ENCODE assay signal across 8 cellular contexts in genomic region chr22:26590525-26590858, GRCh38. TPM values are rescaled to one million over a fixed set of nuclear protein-coding genes. Genes with fewer than 3 reads are reported as not detected.
A peak's percentile ranks its signal among the peaks of the same experiment; 100 is the strongest.
DNase-seq lines count a peak whose midpoint lies in the region; ATAC-seq and TF ChIP-seq lines count a peak whose summit lies in the region.

No MANE protein-coding gene starts in this region.

- H3K27ac ChIP-seq in stomach smooth muscle (ENCODE audit: low read length) = no peak overlapping the region

- peak overlapping the region; percentile 90 for H3K27ac Mint-ChIP-seq in activated CD4-positive, alpha-beta T cell treated with anti-CD3 and anti-CD28 coated beads, Interleukin-2, amount 10 ng/mL, durations not matched to agents 24 days and 14 days
- peak overlapping the region; percentile 89 for H3K27ac Mint-ChIP-seq in activated naive CD8-positive, alpha-beta T cell treated with anti-CD3 and anti-CD28 coated beads, Interleukin-2, amount 50 U/mL, for 24 hours

- no peak for TF ChIP-seq POLR2A in GM18505 (IDR thresholded peaks at IDR 0.05; ENCODE audit: borderline replicate concordance, extremely low read depth, insufficient read depth, insufficient read length)

- H3K9me3 ChIP-seq in iPS-18c (ENCODE audit: control insufficient read depth, insufficient read depth, low read length) = peaks cover 2% of the 10 kb centered on the region
- peaks cover 0 to 3% of the 10 kb centered on the region in 2 donors for H3K9me3 ChIP-seq in stomach smooth muscle (ENCODE audit: control insufficient read depth in 2 of 2, low read length in 2 of 2)

- H3K4me3 Mint-ChIP-seq in activated CD4-positive, alpha-beta T cell treated with anti-CD3 and anti-CD28 coated beads, Interleukin-2, amount 10 ng/mL, durations not matched to agents 24 days and 14 days = peak overlapping the region; percentile 95
- H3K4me3 Mint-ChIP-seq in activated naive CD8-positive, alpha-beta T cell treated with anti-CD3 and anti-CD28 coated beads, Interleukin-2, amount 50 U/mL, for 24 hours = peak overlapping the region; percentile 87

- no peak for DNase-seq in activated CD4-positive, alpha-beta T cell treated with anti-CD3 and anti-CD28 coated beads, Interleukin-2, amount 10 ng/mL, durations not matched to agents 24 days and 14 days
- no peak for DNase-seq in activated CD4-positive, alpha-beta T cell treated with anti-CD3 and anti-CD28 coated beads for 4 hours
- no peak for DNase-seq in activated naive CD8-positive, alpha-beta T cell treated with anti-CD3 and anti-CD28 coated beads, Interleukin-2, amount 50 U/mL, for 24 hours
- DNase-seq in NCI-H2227 (lab: John Stamatoyannopoulos, UW; ENCODE audit: unreplicated experiment) = no peak

- no peaks in the 10 kb centered on the region for H3K27me3 Mint-ChIP-seq in activated CD4-positive, alpha-beta T cell treated with anti-CD3 and anti-CD28 coated beads, Interleukin-2, amount 10 ng/mL, durations not matched to agents 24 days and 14 days
- no peaks in the 10 kb centered on the region for H3K27me3 Mint-ChIP-seq in activated naive CD8-positive, alpha-beta T cell treated with anti-CD3 and anti-CD28 coated beads, Interleukin-2, amount 50 U/mL, for 24 hours

- H3K36me3 ChIP-seq in stomach smooth muscle (ENCODE audit: control insufficient read depth in 2 of 2, insufficient read depth in 2 of 2, low read length in 2 of 2) = no peaks in the 10 kb centered on the region

- peak overlapping the region; percentile 21; the same call in 1 of the 2 replicates for H3K4me3 ChIP-seq in iPS-18c (ENCODE audit: insufficient read depth, low read depth, low read length)
- peak overlapping the region; percentile 80 to 93 for H3K4me3 ChIP-seq in stomach smooth muscle (ENCODE audit: low read length in 2 of 2)

- peaks cover 62% of the 10 kb centered on the region for H3K4me1 Mint-ChIP-seq in activated CD4-positive, alpha-beta T cell treated with anti-CD3 and anti-CD28 coated beads, Interleukin-2, amount 10 ng/mL, durations not matched to agents 24 days and 14 days
- H3K4me1 Mint-ChIP-seq in activated naive CD8-positive, alpha-beta T cell treated with anti-CD3 and anti-CD28 coated beads, Interleukin-2, amount 50 U/mL, for 24 hours = peaks cover 76% of the 10 kb centered on the region

- no peak for ATAC-seq in activated naive CD8-positive, alpha-beta T cell treated with anti-CD3 and anti-CD28 coated beads, Interleukin-2, amount 50 U/mL, for 24 hours
- ATAC-seq in GM18505 (IDR thresholded peaks at IDR 0.05; ENCODE audit: unreplicated experiment) = no peak
- ATAC-seq in GM21737 (IDR thresholded peaks at IDR 0.05; ENCODE audit: unreplicated experiment) = no peak

- intact Hi-C loops in activated CD4-positive, alpha-beta T cell treated with anti-CD3 and anti-CD28 coated beads, Interleukin-2, amount 10 ng/mL, durations not matched to agents 24 days and 14 days (cut with micrococcal nuclease) = loop anchor here (1.0 to 5.0 kb wide), 4 partner anchors 11 to 107 kb away; partner anchors contain the start of genes HPS4, SRRD and TFIP11

- peak overlapping the region; percentile 66 to 69 for H3K9ac ChIP-seq in stomach smooth muscle (ENCODE audit: low read length in 2 of 2)

- no peaks in the 10 kb centered on the region for H3K9me3 Mint-ChIP-seq in activated CD4-positive, alpha-beta T cell treated with anti-CD3 and anti-CD28 coated beads, Interleukin-2, amount 10 ng/mL, durations not matched to agents 24 days and 14 days
- H3K9me3 Mint-ChIP-seq in activated naive CD8-positive, alpha-beta T cell treated with anti-CD3 and anti-CD28 coated beads, Interleukin-2, amount 50 U/mL, for 24 hours = no peaks in the 10 kb centered on the region

- peaks cover 4% of the 10 kb centered on the region for H3K4me1 ChIP-seq in stomach smooth muscle (ENCODE audit: control insufficient read depth, insufficient read depth, low read length)

- H3K36me3 Mint-ChIP-seq in activated CD4-positive, alpha-beta T cell treated with anti-CD3 and anti-CD28 coated beads, Interleukin-2, amount 10 ng/mL, durations not matched to agents 24 days and 14 days (ENCODE audit: low read depth) = peaks cover 9% of the 10 kb centered on the region
- H3K36me3 Mint-ChIP-seq in activated naive CD8-positive, alpha-beta T cell treated with anti-CD3 and anti-CD28 coated beads, Interleukin-2, amount 50 U/mL, for 24 hours (ENCODE audit: low read depth) = peaks cover 10% of the 10 kb centered on the region

- H3K27me3 ChIP-seq in stomach smooth muscle (ENCODE audit: control insufficient read depth in 1 of 2, insufficient read depth in 2 of 2, low read length in 2 of 2) = peaks cover 0 to 2% of the 10 kb centered on the region in 2 donors

RNA-seq across cellular contexts. Expression of gene TPST2, which starts 0.6 kb away (rescaled TPM):
- total RNA-seq in activated CD4-positive, alpha-beta T cell treated with anti-CD3 and anti-CD28 coated beads, Interleukin-2, amount 10 ng/mL, durations not matched to agents 24 days and 14 days = 30.0 and 33.5 TPM in 2 replicates

RNA-seq across cellular contexts. Expression of gene CRYBB1, which starts 27.3 kb away (rescaled TPM):
- not detected in 2 replicates for total RNA-seq in activated CD4-positive, alpha-beta T cell treated with anti-CD3 and anti-CD28 coated beads, Interleukin-2, amount 10 ng/mL, durations not matched to agents 24 days and 14 days

RNA-seq across cellular contexts. Expression of gene CRYBA4, which starts 31.3 kb away (rescaled TPM):
- not detected in 2 replicates for total RNA-seq in activated CD4-positive, alpha-beta T cell treated with anti-CD3 and anti-CD28 coated beads, Interleukin-2, amount 10 ng/mL, durations not matched to agents 24 days and 14 days
